8 cellular contexts compared by ENCODE assay signal in genomic region chr6:90940812-90941481, GRCh38.
DNase-seq lines count a peak whose midpoint lies in the region; ATAC-seq, FAIRE-seq and TF ChIP-seq lines count a peak whose summit lies in the region.

No MANE protein-coding gene starts in this region.

- TF ChIP-seq POLR2A in H1 (IDR thresholded peaks at IDR 0.05; ENCODE audit: control extremely low read depth in 1 of 2, low read depth in 2 of 2, low read length in 2 of 2): no peak

- no peak overlapping the region for H3K4ac ChIP-seq in H1 (replicated peaks; ENCODE audit: insufficient read length, low read depth, low read length)

- no peaks in the 10 kb centered on the region for H4K20me1 ChIP-seq in Loucy (ENCODE audit: insufficient read depth, low read length, poor library complexity, severe bottlenecking)
- H4K20me1 ChIP-seq in H1 (replicated peaks in 1 of 2; ENCODE audit: control insufficient read depth in 1 of 2, insufficient read depth in 2 of 2, low read length in 2 of 2): no peaks in the 10 kb centered on the region

- no peak overlapping the region for H2BK15ac ChIP-seq in H1 (ENCODE audit: low read length)

- FAIRE-seq in RCC 7860 (lab: Jason Lieb, UNC) (peak; percentile 61), H1 (lab: Jason Lieb, UNC) (peak; percentile 68)

- peak; percentile 55 for TF ChIP-seq CTCF in GM12873 (IDR thresholded peaks at IDR 0.05; ENCODE audit: insufficient read depth, low read depth, low read length, missing control alignments)
- no peak for TF ChIP-seq CTCF in HFF-Myc (IDR thresholded peaks at IDR 0.05; ENCODE audit: low read depth, low read length, missing control alignments)
- peak; percentile 78 for TF ChIP-seq CTCF in Loucy (conservative IDR thresholded peaks at IDR 0.05; ENCODE audit: low read length)
- TF ChIP-seq CTCF in H1 (IDR thresholded peaks at IDR 0.05; ENCODE audit: control extremely low read depth in 1 of 3, insufficient read depth in 1 of 3, low read depth in 1 of 3, low read length in 3 of 3): peak in 2 of 3 experiments; percentile 36 to 55; a peak in 2 of 4 replicates

- no peaks in the 10 kb centered on the region for H3K27me3 ChIP-seq in Loucy (ENCODE audit: insufficient read depth, low read length, poor library complexity, severe bottlenecking)
- H3K27me3 ChIP-seq in H1 (replicated peaks in 1 of 4; ENCODE audit: control insufficient read depth in 3 of 4, extremely low read depth in 1 of 4, insufficient read depth in 3 of 4, low read length in 3 of 4): no peaks in the 10 kb centered on the region

- H3K36me3 Mint-ChIP-seq in naive B cell: no peaks in the 10 kb centered on the region

- peak; percentile 74 for DNase-seq in ACHN
- DNase-seq in HFF-Myc (ENCODE audit: extremely low read depth, low read depth): peak; percentile 9
- peak; percentile 54 for DNase-seq in RCC 7860 (ENCODE audit: low spot score)
- no peak for DNase-seq in H1 (ENCODE audit: low read depth in 1 of 2, low spot score in 2 of 2)
- DNase-seq in naive B cell: peak; percentile 28
- no peak for DNase-seq in ureter (ENCODE audit: low spot score)

- TF ChIP-seq EP300 in H1 (IDR thresholded peaks at IDR 0.05; ENCODE audit: borderline replicate concordance in 1 of 2, low read depth in 2 of 2, low read length in 2 of 2): no peak

- H3K4me2 ChIP-seq in Loucy (ENCODE audit: low read depth, low read length, poor library complexity, severe bottlenecking): no peak overlapping the region
- no peak overlapping the region for H3K4me2 ChIP-seq in H1 (ENCODE audit: insufficient read depth in 1 of 2, low read depth in 2 of 2, low read length in 2 of 2)

- H3K79me2 ChIP-seq in Loucy (ENCODE audit: insufficient read depth, low read length) (no peaks in the 10 kb centered on the region), H1 (ENCODE audit: control insufficient read depth in 1 of 2, insufficient read depth in 2 of 2, low read length in 2 of 2) (no peaks in the 10 kb centered on the region)

- H4K91ac ChIP-seq in H1 (replicated peaks; ENCODE audit: insufficient read length, low read length): no peak overlapping the region

- H4K5ac ChIP-seq in H1 (ENCODE audit: insufficient read length, low read depth, low read length): no peak overlapping the region

- H3K27me3 Mint-ChIP-seq in naive B cell: no peaks in the 10 kb centered on the region

- H3K56ac ChIP-seq in H1 (replicated peaks; ENCODE audit: insufficient read length, low read depth, low read length): no peak overlapping the region

- H3K18ac ChIP-seq in H1 (ENCODE audit: extremely low read depth, low read length): no peak overlapping the region

- H3K9ac ChIP-seq in Loucy (ENCODE audit: low read depth, low read length, poor library complexity, severe bottlenecking) (no peak overlapping the region), H1 (replicated peaks in 1 of 4; ENCODE audit: extremely low read depth in 1 of 4, low read depth in 3 of 4, low read length in 3 of 4) (no peak overlapping the region)

- H3K23me2 ChIP-seq in H1 (ENCODE audit: low read depth, low read length): no peaks in the 10 kb centered on the region

- CTCF ChIA-PET in H1 (lab: Charles Lee; ENCODE audit: partially characterized antibody): interaction anchor here (0.6 to 4.3 kb wide), 39 partner anchors 8 to 1646 kb away, joined by 3 to 34 read pairs (median 3); no protein-coding TSS in a partner anchor

- no peaks in the 10 kb centered on the region for H3K9me2 ChIP-seq in Loucy (replicated peaks; ENCODE audit: low read depth, low read length)

- no peaks in the 10 kb centered on the region for H3K9me3 Mint-ChIP-seq in naive B cell

- H4K8ac ChIP-seq in H1 (ENCODE audit: extremely low read depth, insufficient read depth, low read length): no peak overlapping the region

- H2BK5ac ChIP-seq in H1 (ENCODE audit: low read depth, low read length): no peak overlapping the region

- in situ Hi-C loops in ACHN (cut with HindIII; ENCODE audit: low pct_ligation_motif_present, low pct_unique_long_range_greater_than_20kb, low sequenced_read_pairs): no loop called here

- no peaks in the 10 kb centered on the region for H3K36me3 ChIP-seq in Loucy (ENCODE audit: insufficient read depth, low read length)
- no peaks in the 10 kb centered on the region for H3K36me3 ChIP-seq in H1 (ENCODE audit: control insufficient read depth in 2 of 4, insufficient read depth in 4 of 4, low read length in 3 of 4)

- H3K4me3 Mint-ChIP-seq in naive B cell: peak overlapping the region in 4 of 8 donors; percentile 12 to 47 (median 26)

- TF ChIP-seq RAD21 in H1 (IDR thresholded peaks at IDR 0.05 in 1 of 2, conservative IDR thresholded peaks at IDR 0.05 in 1 of 2; ENCODE audit: low read depth in 2 of 2, low read length in 2 of 2): peak; percentile 87

- H3K27ac ChIP-seq in H1 (ENCODE audit: low read depth, low read length): no peak overlapping the region

- no peak overlapping the region for H3K23ac ChIP-seq in H1 (ENCODE audit: insufficient read length)

- WGBS in H1 (ENCODE audit: extremely low coverage in 1 of 2, insufficient coverage in 1 of 2, insufficient read length in 1 of 2, insufficient replicate concordance in 2 of 2, low coverage in 1 of 2, low lambda C conversion rate in 2 of 2, missing lambda C conversion rate in 1 of 2), 2 experiments: 54% methylated on average over 5 of the region's 5 CpGs; no CpG with 5 or more reads in 1 of the 2 experiments

- H3K9me3 ChIP-seq in Loucy (ENCODE audit: insufficient read depth, low read depth, low read length) (no peaks in the 10 kb centered on the region), H1 (ENCODE audit: insufficient read depth in 2 of 2, low read depth in 1 of 2, low read length in 1 of 2) (no peaks in the 10 kb centered on the region)

- peak overlapping the region in 4 of 6 donors; percentile 0 to 63 (median 13) for H3K27ac Mint-ChIP-seq in naive B cell

- H3K4me3 ChIP-seq in HFF-Myc (replicated peaks; ENCODE audit: low read depth, low read length) (no peak overlapping the region), Loucy (ENCODE audit: low read length, poor library complexity, severe bottlenecking) (peak overlapping the region; percentile 49), H1 (ENCODE audit: extremely low read depth in 1 of 4, insufficient read depth in 2 of 4, low read depth in 3 of 4, low read length in 4 of 4) (no peak overlapping the region)

- no peaks in the 10 kb centered on the region for H3F3A ChIP-seq in Loucy (ENCODE audit: low read depth)

- H3K14ac ChIP-seq in H1 (ENCODE audit: insufficient read length): no peak overlapping the region

- no peaks in the 10 kb centered on the region for H3K4me1 ChIP-seq in Loucy (ENCODE audit: insufficient read depth, low read length, poor library complexity, severe bottlenecking)
- H3K4me1 ChIP-seq in H1 (replicated peaks in 1 of 4; ENCODE audit: control insufficient read depth in 3 of 4, insufficient read depth in 4 of 4, low read length in 3 of 4): no peaks in the 10 kb centered on the region

- H3K79me1 ChIP-seq in H1 (ENCODE audit: low read depth, low read length): no peaks in the 10 kb centered on the region

- H2AFZ ChIP-seq in Loucy (ENCODE audit: low read length) (peak overlapping the region; percentile 79), H1 (ENCODE audit: low read length) (no peak overlapping the region)

- H2AK5ac ChIP-seq in H1 (ENCODE audit: low read depth, low read length): no peak overlapping the region

- ATAC-seq in naive B cell (ENCODE audit: low read depth in 2 of 2): peak; percentile 69 to 82

- no peak overlapping the region for H2BK120ac ChIP-seq in H1 (replicated peaks; ENCODE audit: low read depth, low read length)

- POLR2A ChIA-PET in H1 (lab: Charles Lee; ENCODE audit: partially characterized antibody): no interaction called here

- H3K4me1 Mint-ChIP-seq in naive B cell: peaks cover 6 to 9% (median 8%) of the 10 kb centered on the region in 3 donors

- no peak overlapping the region for H2BK12ac ChIP-seq in H1 (ENCODE audit: low read depth, low read length)

- H2BK20ac ChIP-seq in H1 (ENCODE audit: low read length): no peak overlapping the region

TF ChIP-seq in H1, 55 proteins besides CTCF, POLR2A, EP300 and RAD21:
- no peak for TF ChIP-seq CTBP2 (IDR thresholded peaks at IDR 0.05; ENCODE audit: borderline replicate concordance, insufficient read depth, insufficient read length, low read length)
- no peak for TF ChIP-seq RBBP5 (IDR thresholded peaks at IDR 0.05; ENCODE audit: borderline replicate concordance, low read depth, low read length)
- TF ChIP-seq MAX (IDR thresholded peaks at IDR 0.05): no peak
- no peak for TF ChIP-seq CHD2 (IDR thresholded peaks at IDR 0.05; ENCODE audit: low read length)
- TF ChIP-seq CEBPB (IDR thresholded peaks at IDR 0.05; ENCODE audit: low read depth, low read length): no peak
- no peak for TF ChIP-seq KDM4A (IDR thresholded peaks at IDR 0.05; ENCODE audit: low read depth, low read length, severe bottlenecking)
- TF ChIP-seq RFX5 (IDR thresholded peaks at IDR 0.05; ENCODE audit: borderline replicate concordance, low read depth, low read length): no peak
- no peak for TF ChIP-seq TBP (IDR thresholded peaks at IDR 0.05; ENCODE audit: low read depth, low read length)
- no peak for TF ChIP-seq KDM5A (IDR thresholded peaks at IDR 0.05; ENCODE audit: low read length)
- TF ChIP-seq ASH2L (IDR thresholded peaks at IDR 0.05; ENCODE audit: low read length): no peak
- no peak for TF ChIP-seq SIN3A (conservative IDR thresholded peaks at IDR 0.05 in 1 of 2, IDR thresholded peaks at IDR 0.05 in 1 of 2; ENCODE audit: low read depth in 1 of 2, low read length in 2 of 2)
- TF ChIP-seq KDM1A (IDR thresholded peaks at IDR 0.05; ENCODE audit: borderline replicate concordance, low read length): no peak
- no peak for TF ChIP-seq JUN (IDR thresholded peaks at IDR 0.05; ENCODE audit: low read depth, low read length)
- TF ChIP-seq FOSL1 (IDR thresholded peaks at IDR 0.05; ENCODE audit: insufficient read depth, low read depth, low read length): no peak
- no peak for TF ChIP-seq SP4 (IDR thresholded peaks at IDR 0.05; ENCODE audit: low read length)
- no peak for TF ChIP-seq ZNF274 (IDR thresholded peaks at IDR 0.05; ENCODE audit: borderline replicate concordance, extremely low read depth, low read length)
- TF ChIP-seq E2F6 (IDR thresholded peaks at IDR 0.05): no peak
- TF ChIP-seq POLR2AphosphoS5 (IDR thresholded peaks at IDR 0.05; ENCODE audit: low read depth, low read length): no peak
- no peak for TF ChIP-seq GTF2F1 (IDR thresholded peaks at IDR 0.05; ENCODE audit: borderline replicate concordance, low read depth, low read length)
TF ChIP-seq in H1: peak in this region for 0.

Comparison
In these comparisons a context has a peak if more than half of its experiments do, and no peak if none do; other contexts are left out.
1. DNase-seq: peak in ACHN (single experiment), HFF-Myc (single experiment), RCC 7860 (single experiment) and naive B cell (single experiment); none in H1 (0 of 2) and ureter (single experiment).